In genomic region chr5:109706065-109706464, GRCh38 we compare ENCODE assay signal across 27 cellular contexts.
"Had no signal": no experiment of that assay in that cellular context is flagged by ENCODE, and none has a peak within 500 bp of the region (broad histone marks: within the 10 kb centered on the region; RNA-seq: fewer than 3 reads in every experiment).

No MANE protein-coding gene starts in this region.

- H3K4me3 Mint-ChIP-seq: activated B cell treated with CpG ODN at 0.5 μM for 24 hours; activated CD4-positive, alpha-beta T cell treated with anti-CD3 and anti-CD28 coated beads, Interleukin-2, amount 10 ng/mL, durations not matched to agents 24 days and 14 days; activated CD8-positive, alpha-beta memory T cell treated with anti-CD3 and anti-CD28 coated beads, Interleukin-2, amount 10 ng/mL, durations not matched to agents 7 days and 5 days; activated naive CD4-positive, alpha-beta T cell treated with anti-CD3 and anti-CD28 coated beads for 36 hours; activated naive CD8-positive, alpha-beta T cell; activated T-cell treated with anti-CD3 and anti-CD28 coated beads, Interleukin-2, amount 50 U/mL, for 24 hours; T-helper 1 cell treated with Interleukin-12 subunit alpha and Interleukin-12 subunit beta and Interleukin-4 antibody, amounts not matched to agents 30 μg/mL and 1 μg/mL, for 36 hours had no signal

- H3K27me3 ChIP-seq: brain microvascular endothelial cell, cardiac muscle cell, Peyer's patch, SJCRH30 had no signal

- H3K4me1 Mint-ChIP-seq: activated CD8-positive, alpha-beta memory T cell treated with anti-CD3 and anti-CD28 coated beads, Interleukin-2, amount 10 ng/mL, durations not matched to agents 7 days and 5 days had no signal

- DNase-seq: activated B cell treated with CpG ODN at 0.5 μM for 24 hours; activated CD4-positive, alpha-beta T cell treated with anti-CD3 and anti-CD28 coated beads for 1 hour; activated CD4-positive, alpha-beta T cell treated with anti-CD3 and anti-CD28 coated beads, Interleukin-2, amount 10 ng/mL, durations not matched to agents 24 days and 14 days; activated CD4-positive, alpha-beta T cell treated with anti-CD3 and anti-CD28 coated beads, Interleukin-2, amount 50 U/mL, for 48 hours; activated CD8-positive, alpha-beta memory T cell treated with anti-CD3 and anti-CD28 coated beads, Interleukin-2, amount 10 ng/mL, durations not matched to agents 7 days and 5 days; activated gamma-delta T cell; activated naive CD4-positive, alpha-beta T cell treated with anti-CD3 and anti-CD28 coated beads for 36 hours; activated T-cell treated with anti-CD3 and anti-CD28 coated beads, Interleukin-2, amount 50 U/mL, for 24 hours; amygdala; KG1; NCI-H1092; NCI-H1417; NCI-H1930; NCI-H2171; NCI-H2227 treated with DMSO at 0.1 percent for 48 hours; NCI-H446 treated with DMSO at 0.1 percent for 48 hours; NCI-H526; NCI-H82; Peyer's patch; Right ventricle myocardium superior; SJCRH30 had no signal

- H3K4me1 ChIP-seq: SJCRH30 had no signal

- FAIRE-seq: TTC549 had no signal

- H3K27ac ChIP-seq: brain microvascular endothelial cell, cardiac muscle cell, RWPE1, SJCRH30 had no signal

- H3K4me3 ChIP-seq: cardiac muscle cell, Peyer's patch, SJCRH30 had no signal

- H3K9me3 ChIP-seq: Peyer's patch, SJCRH30 had no signal

- H3K36me3 ChIP-seq: brain microvascular endothelial cell, cardiac muscle cell, Peyer's patch had no signal

- H3K9me3 Mint-ChIP-seq: activated B cell treated with CpG ODN at 0.5 μM for 24 hours; activated CD4-positive, alpha-beta T cell treated with anti-CD3 and anti-CD28 coated beads, Interleukin-2, amount 10 ng/mL, durations not matched to agents 24 days and 14 days; activated naive CD4-positive, alpha-beta T cell treated with anti-CD3 and anti-CD28 coated beads for 36 hours; T-helper 1 cell treated with Interleukin-12 subunit alpha and Interleukin-12 subunit beta and Interleukin-4 antibody, amounts not matched to agents 30 μg/mL and 1 μg/mL, for 36 hours had no signal

- ATAC-seq: activated CD8-positive, alpha-beta memory T cell treated with anti-CD3 and anti-CD28 coated beads, Interleukin-2, amount 10 ng/mL, durations not matched to agents 7 days and 5 days had no signal

- H3K27me3 Mint-ChIP-seq: activated B cell treated with CpG ODN at 0.5 μM for 24 hours; activated CD4-positive, alpha-beta T cell treated with anti-CD3 and anti-CD28 coated beads, Interleukin-2, amount 10 ng/mL, durations not matched to agents 24 days and 14 days; activated CD8-positive, alpha-beta memory T cell treated with anti-CD3 and anti-CD28 coated beads, Interleukin-2, amount 10 ng/mL, durations not matched to agents 7 days and 5 days; activated naive CD8-positive, alpha-beta T cell; activated T-cell treated with anti-CD3 and anti-CD28 coated beads, Interleukin-2, amount 50 U/mL, for 24 hours had no signal

- H3K27ac Mint-ChIP-seq: activated B cell treated with CpG ODN at 0.5 μM for 24 hours; activated CD4-positive, alpha-beta T cell treated with anti-CD3 and anti-CD28 coated beads, Interleukin-2, amount 10 ng/mL, durations not matched to agents 24 days and 14 days; activated CD8-positive, alpha-beta memory T cell treated with anti-CD3 and anti-CD28 coated beads, Interleukin-2, amount 10 ng/mL, durations not matched to agents 7 days and 5 days; activated naive CD4-positive, alpha-beta T cell treated with anti-CD3 and anti-CD28 coated beads for 36 hours; activated naive CD8-positive, alpha-beta T cell; activated T-cell treated with anti-CD3 and anti-CD28 coated beads, Interleukin-2, amount 50 U/mL, for 24 hours; T-helper 1 cell treated with Interleukin-12 subunit alpha and Interleukin-12 subunit beta and Interleukin-4 antibody, amounts not matched to agents 30 μg/mL and 1 μg/mL, for 36 hours had no signal
